Comparison of ENCODE assay signal across 17 cellular contexts in genomic region chr13:22883262-22883840, GRCh38.
DNase-seq lines count a peak whose midpoint lies in the region; ATAC-seq, FAIRE-seq and TF ChIP-seq lines count a peak whose summit lies in the region.
"Had no signal": no experiment of that assay in that cellular context is flagged by ENCODE, and none has a peak within 500 bp of the region (broad histone marks: within the 10 kb centered on the region; RNA-seq: fewer than 3 reads in every experiment).

No MANE protein-coding gene starts in this region.

- peak; percentile 82 for FAIRE-seq in RCC 7860 (lab: Jason Lieb, UNC)

- H3K36me3 Mint-ChIP-seq in neural crest cell (ENCODE audit: low read depth): peaks cover 4% of the 10 kb centered on the region
- H3K36me3 Mint-ChIP-seq: T-cell had no signal

- intact Hi-C loops in sciatic nerve (cut with DNase I): no loop called here

- H3K4me3 Mint-ChIP-seq in neural crest cell: peak overlapping the region; percentile 65
- H3K4me3 Mint-ChIP-seq: T-cell had no signal

- TF ChIP-seq CTCF in neural crest cell (conservative IDR thresholded peaks at IDR 0.05): no peak
- no peak for TF ChIP-seq CTCF in GM13976 (IDR thresholded peaks at IDR 0.05; ENCODE audit: borderline replicate concordance, control extremely low read depth, extremely low read depth, insufficient read depth, missing control alignments)

- ATAC-seq in GM18909 (IDR thresholded peaks at IDR 0.05; ENCODE audit: poor library complexity, unreplicated experiment): peak; percentile 55
- ATAC-seq in HG02981 (IDR thresholded peaks at IDR 0.05; ENCODE audit: unreplicated experiment): peak; percentile 73
- no peak for ATAC-seq in sciatic nerve
- ATAC-seq: body of pancreas, Panc1, T-cell had no signal

- H3K27ac Mint-ChIP-seq in neural crest cell (ENCODE audit: unreplicated experiment): peak overlapping the region; percentile 96
- H3K27ac Mint-ChIP-seq: T-cell had no signal

- H3K9me3 Mint-ChIP-seq in neural crest cell: no peaks in the 10 kb centered on the region
- H3K9me3 Mint-ChIP-seq: T-cell had no signal

- DNase-seq in RCC 7860 (ENCODE audit: low spot score): peak; percentile 20
- no peak for DNase-seq in neural crest cell (ENCODE audit: low read depth, low spot score)
- no peak for DNase-seq in GM13976 (ENCODE audit: low spot score)
- no peak for DNase-seq in putamen (ENCODE audit: low spot score)
- no peak for DNase-seq in sciatic nerve (ENCODE audit: low spot score)
- DNase-seq in H4 (ENCODE audit: low spot score): no peak
- DNase-seq: activated CD8-positive, alpha-beta memory T cell treated with anti-CD3 and anti-CD28 coated beads, Interleukin-2, amount 50 U/mL, for 4 hours; activated naive CD4-positive, alpha-beta T cell treated with Interleukin-2 at 50 U/mL for 16 hours; body of pancreas; EL; IMR-90; NCI-H446; stimulated activated CD4-positive, alpha-beta T cell treated with anti-CD3 and anti-CD28 coated beads, Interleukin-4, amount 100 ng/mL, for 24 hours; T-cell had no signal

- in situ Hi-C loops in GM13976 (cut with MboI; ENCODE audit: low sequenced_read_pairs, unreplicated experiment): no loop called here

- peaks cover 52% of the 10 kb centered on the region for H3K4me1 Mint-ChIP-seq in neural crest cell
- H3K4me1 Mint-ChIP-seq: T-cell had no signal

- peaks cover 3% of the 10 kb centered on the region for H3K27me3 Mint-ChIP-seq in neural crest cell (ENCODE audit: low read depth)
- H3K27me3 Mint-ChIP-seq: T-cell had no signal
